In the genomic region with DNA sequence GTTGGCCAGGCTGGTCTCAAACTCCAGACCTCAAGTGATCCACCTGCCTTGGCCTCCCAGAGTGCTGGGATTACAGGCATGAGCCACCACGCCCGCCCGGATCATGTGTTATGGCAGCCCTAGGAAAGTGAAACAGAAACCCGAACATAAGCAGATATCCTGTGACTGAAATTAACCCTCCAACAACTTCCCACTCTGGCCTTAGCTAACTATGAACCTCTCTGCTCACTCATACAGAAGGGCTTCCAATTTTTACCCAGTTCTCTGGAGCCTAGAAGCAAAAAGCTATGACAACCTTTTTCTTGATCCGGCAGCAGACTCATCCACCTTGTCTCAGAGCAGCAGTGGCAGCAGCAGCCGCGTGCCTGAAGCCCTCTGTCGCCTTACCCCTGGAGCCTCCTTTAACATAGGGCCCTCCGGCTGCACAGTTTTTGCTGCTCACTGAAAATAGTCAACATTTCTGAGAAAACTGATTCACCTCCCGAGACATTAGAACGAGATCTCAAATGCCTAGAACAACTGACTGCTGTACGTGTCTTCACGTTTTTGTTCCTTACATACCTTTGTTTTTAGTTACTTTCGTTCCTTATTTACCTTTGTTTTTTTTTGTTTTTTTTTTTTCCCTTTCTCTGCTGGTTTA, we compare ENCODE assay signal across 10 cellular contexts. TPM values are rescaled to one million over a fixed set of nuclear protein-coding genes. Genes with fewer than 3 reads are reported as not detected.
DNase-seq lines count a peak whose midpoint lies in the region; ATAC-seq and TF ChIP-seq lines count a peak whose summit lies in the region.
"Had no signal": no experiment of that assay in that cellular context is flagged by ENCODE, and none has a peak within 500 bp of the region (broad histone marks: within the 10 kb centered on the region; RNA-seq: fewer than 3 reads in every experiment).

No MANE protein-coding gene starts in this region.

- H3K4me1 ChIP-seq in left lung (peaks cover 5 to 9% of the 10 kb centered on the region in 2 donors), suprapubic skin (peaks cover 48% of the 10 kb centered on the region)
- H3K4me1 ChIP-seq: parathyroid adenoma had no signal

- H3K4me3 ChIP-seq in left lung (no peak overlapping the region), suprapubic skin (no peak overlapping the region)

- TF ChIP-seq CTCF in left lung (IDR thresholded peaks at IDR 0.05), result no peak
- TF ChIP-seq CTCF in suprapubic skin (IDR thresholded peaks at IDR 0.05), result no peak

- no peak for TF ChIP-seq POLR2A in suprapubic skin (IDR thresholded peaks at IDR 0.05)

- H3K9me3 ChIP-seq in left lung, result no peaks in the 10 kb centered on the region
- no peaks in the 10 kb centered on the region for H3K9me3 ChIP-seq in suprapubic skin

- 79% methylated on average over 14 of the region's 14 CpGs for WGBS in suprapubic skin

- H3K36me3 ChIP-seq in left lung, result no peaks in the 10 kb centered on the region
- H3K36me3 ChIP-seq in suprapubic skin, result no peaks in the 10 kb centered on the region

- intact Hi-C loops in left lung (cut with DNase I), result no loop called here

- H3K27ac ChIP-seq in left lung, result peak overlapping the region in 1 of 2 donors; percentile 46
- peak overlapping the region; percentile 70 for H3K27ac ChIP-seq in suprapubic skin
- H3K27ac ChIP-seq: 22Rv1, parathyroid adenoma had no signal

- ATAC-seq in left lung, result peak; percentile 73
- ATAC-seq in HG02763 (IDR thresholded peaks at IDR 0.05; ENCODE audit: unreplicated experiment), result no peak

- H3K27me3 ChIP-seq in left lung (no peaks in the 10 kb centered on the region), suprapubic skin (no peaks in the 10 kb centered on the region)

- peak; percentile 62 for DNase-seq in activated CD8-positive, alpha-beta memory T cell treated with anti-CD3 and anti-CD28 coated beads for 24 hours
- no peak for DNase-seq in activated CD8-positive, alpha-beta memory T cell treated with anti-CD3 and anti-CD28 coated beads, Interleukin-2, amount 50 U/mL, for 48 hours
- DNase-seq in activated T-cell treated with anti-CD3 and anti-CD28 coated beads for 4 hours (peak; percentile 5), left lung (peak in 1 of 2 donors; percentile 48), suprapubic skin (ENCODE audit: low spot score in 2 of 2) (no peak), NCI-H524 (lab: John Stamatoyannopoulos, UW) (no peak), Ammon's horn (ENCODE audit: low spot score) (no peak)

- no peak for TF ChIP-seq EP300 in suprapubic skin (IDR thresholded peaks at IDR 0.05)

RNA-seq across cellular contexts. Expression of a gene that starts 9.3 kb away (rescaled TPM):
- total RNA-seq in left lung (10 to 100 TPM; 64.1 to 83.4 TPM), suprapubic skin (100 to 1,000 TPM; 205 to 450 (median 302) TPM)

RNA-seq across cellular contexts. Expression of a gene that starts 18.8 kb away (rescaled TPM):
- total RNA-seq in left lung (10 to 100 TPM; 16.6 to 21.3 TPM), suprapubic skin (10 to 100 TPM; 20.8 to 80.9 (median 26.5) TPM)

RNA-seq across cellular contexts. Expression of a gene that starts 55.7 kb away (rescaled TPM):
- 1 to 10 TPM; 2.5 to 4.7 TPM for total RNA-seq in left lung
- total RNA-seq in suprapubic skin, result 10 to 100 TPM; 24.9 to 45.2 (median 32.0) TPM

Comparison
In these comparisons a context has a peak if more than half of its experiments do, and no peak if none do; other contexts are left out.
1. DNase-seq: peak in activated CD8-positive, alpha-beta memory T cell treated with anti-CD3 and anti-CD28 coated beads for 24 hours (single experiment) and activated T-cell treated with anti-CD3 and anti-CD28 coated beads for 4 hours (single experiment); none in activated CD8-positive, alpha-beta memory T cell treated with anti-CD3 and anti-CD28 coated beads, Interleukin-2, amount 50 U/mL, for 48 hours (single experiment), suprapubic skin (0 of 2), NCI-H524 (0 of 2) and Ammon's horn (single experiment).
2. RNA of a gene that starts 55.7 kb away (total RNA-seq): 24.9 to 45.2 TPM in suprapubic skin; 2.5 to 4.7 TPM in left lung; every median in the first group is over 4 times any median in the second.